In the genomic region with DNA sequence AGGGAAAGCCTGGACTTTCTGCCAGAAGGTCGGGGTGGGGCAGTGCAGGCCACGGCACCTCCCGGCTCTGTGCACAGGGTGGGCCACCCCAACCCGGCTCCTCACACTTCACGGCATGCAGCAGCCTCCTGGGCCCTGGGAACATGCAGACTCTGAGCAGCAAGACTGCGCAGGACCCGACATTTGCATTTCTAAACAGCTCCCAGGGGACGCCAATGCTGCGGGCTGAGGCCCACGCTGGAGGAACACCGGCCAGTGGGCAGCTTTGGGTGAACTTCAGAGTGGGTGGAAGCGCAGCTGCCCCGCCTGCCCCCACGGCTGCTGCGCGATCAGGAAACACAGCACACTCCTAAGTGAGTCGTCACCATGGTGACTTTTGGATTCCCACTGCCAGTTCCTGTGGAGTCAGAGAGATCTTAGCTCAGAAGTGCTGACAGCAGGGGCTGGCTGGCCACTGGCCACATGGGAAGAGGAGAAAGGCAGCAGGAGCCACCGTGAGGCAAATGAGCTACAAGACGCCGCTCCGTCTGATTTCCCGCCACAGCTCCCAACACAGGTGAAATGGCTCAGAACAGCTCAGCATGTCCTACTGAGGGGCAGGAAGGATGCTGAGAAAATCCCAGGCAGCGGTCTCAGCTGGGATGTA, we compare ENCODE assay signal across 13 cellular contexts. TPM values are rescaled to one million over a fixed set of nuclear protein-coding genes. Genes with fewer than 3 reads are reported as not detected.
A peak's percentile ranks its signal among the peaks of the same experiment; 100 is the strongest.
DNase-seq lines count a peak whose midpoint lies in the region; ATAC-seq, FAIRE-seq and TF ChIP-seq lines count a peak whose summit lies in the region.
"Had no signal": no experiment of that assay in that cellular context is flagged by ENCODE, and none has a peak within 500 bp of the region (broad histone marks: within the 10 kb centered on the region; RNA-seq: fewer than 3 reads in every experiment).

No MANE protein-coding gene starts in this region.

- no peak for TF ChIP-seq CTCF in GM12878 (IDR thresholded peaks at IDR 0.05 in 2 of 3, conservative IDR thresholded peaks at IDR 0.05 in 1 of 3; ENCODE audit: control insufficient read depth in 2 of 3, extremely low read depth in 1 of 3, insufficient read depth in 1 of 3, low read depth in 3 of 3, low read length in 3 of 3)

- TF ChIP-seq RAD21 in GM12878 (IDR thresholded peaks at IDR 0.05; ENCODE audit: insufficient read depth, low read depth, low read length): no peak

- peak overlapping the region; percentile 65 for H3K4me3 Mint-ChIP-seq in memory B cell
- H3K4me3 Mint-ChIP-seq in T-helper 17 cell: no peak overlapping the region
- H3K4me3 Mint-ChIP-seq: HFFc6 had no signal

- no peak for TF ChIP-seq EP300 in GM12878 (IDR thresholded peaks at IDR 0.05; ENCODE audit: borderline replicate concordance in 1 of 2, control insufficient read depth in 1 of 2, low read depth in 2 of 2, low read length in 2 of 2)

- CTCF ChIA-PET in GM12878 (lab: Yijun Ruan, JAX): no interaction called here

- WGBS in GM12878 (ENCODE audit: insufficient coverage, insufficient replicate concordance, low lambda C conversion rate, missing lambda C conversion rate): 20% methylated on average over 23 of the region's 23 CpGs

- H3K4me1 ChIP-seq in GM12878 (ENCODE audit: control insufficient read depth, insufficient read depth, low read length): peaks cover 20% of the 10 kb centered on the region
- H3K4me1 ChIP-seq: foreskin keratinocyte had no signal

- no peak for TF ChIP-seq POLR2A in GM12878 (IDR thresholded peaks at IDR 0.05; ENCODE audit: low read depth, low read length)

- DNase-seq in DMS 273 (lab: John Stamatoyannopoulos, UW; ENCODE audit: unreplicated experiment) (peak; percentile 80), MG63 (peak; percentile 30), GM12878 (ENCODE audit: low read depth, low spot score) (no peak), memory B cell (ENCODE audit: low spot score in 2 of 2) (peak in 1 of 2 donors; percentile 11), T-helper 17 cell (no peak), NCI-H82 (lab: John Stamatoyannopoulos, UW) (no peak)
- DNase-seq: activated CD4-positive, CD25-positive, alpha-beta regulatory T cell; foreskin keratinocyte; HFFc6 had no signal

- no peak overlapping the region for H3K9ac ChIP-seq in GM12878 (ENCODE audit: control insufficient read depth, insufficient read depth, low read length)

- no TSS peak for BruUV-seq in GM12878 (replicated peaks; lab: Mats Ljungman, UMichigan)

- H3K27me3 Mint-ChIP-seq in memory B cell (no peaks in the 10 kb centered on the region), T-helper 17 cell (no peaks in the 10 kb centered on the region)

- no peaks in the 10 kb centered on the region for H3K36me3 ChIP-seq in MG63
- no peaks in the 10 kb centered on the region for H3K36me3 ChIP-seq in GM12878 (ENCODE audit: control insufficient read depth in 2 of 2, insufficient read depth in 2 of 2, low read length in 1 of 2)
- H3K36me3 ChIP-seq: Peyer's patch had no signal

- in situ Hi-C loops in GM12878 (cut with MboI): no loop called here

- POLR2A ChIA-PET in GM12878 (lab: Charles Lee): no interaction called here

- H3K4me2 ChIP-seq in GM12878 (ENCODE audit: control insufficient read depth, insufficient read depth): no peak overlapping the region

- intact Hi-C loops in GM12878 (cut with micrococcal nuclease; ENCODE audit: unreplicated experiment): no loop called here

- H3K4me1 Mint-ChIP-seq in memory B cell (peaks cover 58% of the 10 kb centered on the region), T-helper 17 cell (peaks cover 23% of the 10 kb centered on the region)

- H4K20me1 ChIP-seq in GM12878 (ENCODE audit: control insufficient read depth, insufficient read depth): no peaks in the 10 kb centered on the region

- no peak overlapping the region for H3K27ac ChIP-seq in GM12878 (ENCODE audit: control insufficient read depth, insufficient read depth)
- H3K27ac ChIP-seq: C4-2B, foreskin keratinocyte, Peyer's patch had no signal

- H3K9me3 Mint-ChIP-seq in memory B cell: peaks cover 18% of the 10 kb centered on the region

- H3K9me3 ChIP-seq in MG63: no peaks in the 10 kb centered on the region
- H3K9me3 ChIP-seq in GM12878 (replicated peaks; ENCODE audit: control insufficient read depth, insufficient read depth, low read length): no peaks in the 10 kb centered on the region; the same call in 1 of the 3 replicates
- H3K9me3 ChIP-seq in T-helper 17 cell (ENCODE audit: control insufficient read depth, low read length, poor library complexity, severe bottlenecking): no peaks in the 10 kb centered on the region
- H3K9me3 ChIP-seq: Peyer's patch had no signal

- ATAC-seq in GM12878: peak; percentile 16
- ATAC-seq in memory B cell (ENCODE audit: low read depth): peak; percentile 61
- no peak for ATAC-seq in HG02870 (IDR thresholded peaks at IDR 0.05; ENCODE audit: unreplicated experiment)
- ATAC-seq in esophagus mucosa: no peak
- ATAC-seq in T-helper 17 cell: no peak

- SMC1A ChIA-PET in GM12878 (lab: Charles Lee; ENCODE audit: uncharacterized antibody, unreplicated experiment): interaction anchor here (1.0 to 1.2 kb wide), 5 partner anchors 19 to 85 kb away, joined by 3 to 4 read pairs (median 3); no protein-coding TSS in a partner anchor

- no peak for FAIRE-seq in GM12878 (lab: Jason Lieb, UNC)

- H3K4me3 ChIP-seq in MG63 (no peak overlapping the region), GM12878 (no peak overlapping the region)
- H3K4me3 ChIP-seq: Peyer's patch had no signal

- RAD21 ChIA-PET in GM12878 (lab: Charles Lee; ENCODE audit: unreplicated experiment): interaction anchor here (0.8 to 1.5 kb wide), 3 partner anchors 49 to 238 kb away, joined by 3 read pairs; no protein-coding TSS in a partner anchor

- no peaks in the 10 kb centered on the region for H3K27me3 ChIP-seq in MG63
- no peaks in the 10 kb centered on the region for H3K27me3 ChIP-seq in GM12878 (replicated peaks in 1 of 2; ENCODE audit: control insufficient read depth in 2 of 2, insufficient read depth in 2 of 2, low read length in 1 of 2)
- H3K27me3 ChIP-seq: foreskin keratinocyte, Peyer's patch had no signal

- H2AFZ ChIP-seq in GM12878 (ENCODE audit: control insufficient read depth, low read depth, low read length): 0 out of 2 replicates have a peak overlapping the region, but pooled peaks have one; percentile 4

- H3K27ac Mint-ChIP-seq in memory B cell (peak overlapping the region; percentile 22), T-helper 17 cell (no peak overlapping the region)
- H3K27ac Mint-ChIP-seq: HFFc6 had no signal

- H3K79me2 ChIP-seq in GM12878 (ENCODE audit: control insufficient read depth, insufficient read depth, low read length): no peaks in the 10 kb centered on the region

- peaks cover 18% of the 10 kb centered on the region for H3K36me3 Mint-ChIP-seq in memory B cell
- no peaks in the 10 kb centered on the region for H3K36me3 Mint-ChIP-seq in T-helper 17 cell (ENCODE audit: low read depth)

TF ChIP-seq in GM12878, 131 proteins besides CTCF, POLR2A, EP300 and RAD21 (continues in another document):
- TF ChIP-seq BHLHE40 (IDR thresholded peaks at IDR 0.05; ENCODE audit: borderline replicate concordance in 1 of 2, low read depth in 2 of 2, low read length in 1 of 2): no peak
- peak; percentile 76; the same call in 2 of the 3 replicates for TF ChIP-seq POU2F2 (IDR thresholded peaks at IDR 0.05; ENCODE audit: borderline replicate concordance, low read depth, low read length)
- no peak for TF ChIP-seq PAX8 (IDR thresholded peaks at IDR 0.05)
- TF ChIP-seq, protein P1, sequence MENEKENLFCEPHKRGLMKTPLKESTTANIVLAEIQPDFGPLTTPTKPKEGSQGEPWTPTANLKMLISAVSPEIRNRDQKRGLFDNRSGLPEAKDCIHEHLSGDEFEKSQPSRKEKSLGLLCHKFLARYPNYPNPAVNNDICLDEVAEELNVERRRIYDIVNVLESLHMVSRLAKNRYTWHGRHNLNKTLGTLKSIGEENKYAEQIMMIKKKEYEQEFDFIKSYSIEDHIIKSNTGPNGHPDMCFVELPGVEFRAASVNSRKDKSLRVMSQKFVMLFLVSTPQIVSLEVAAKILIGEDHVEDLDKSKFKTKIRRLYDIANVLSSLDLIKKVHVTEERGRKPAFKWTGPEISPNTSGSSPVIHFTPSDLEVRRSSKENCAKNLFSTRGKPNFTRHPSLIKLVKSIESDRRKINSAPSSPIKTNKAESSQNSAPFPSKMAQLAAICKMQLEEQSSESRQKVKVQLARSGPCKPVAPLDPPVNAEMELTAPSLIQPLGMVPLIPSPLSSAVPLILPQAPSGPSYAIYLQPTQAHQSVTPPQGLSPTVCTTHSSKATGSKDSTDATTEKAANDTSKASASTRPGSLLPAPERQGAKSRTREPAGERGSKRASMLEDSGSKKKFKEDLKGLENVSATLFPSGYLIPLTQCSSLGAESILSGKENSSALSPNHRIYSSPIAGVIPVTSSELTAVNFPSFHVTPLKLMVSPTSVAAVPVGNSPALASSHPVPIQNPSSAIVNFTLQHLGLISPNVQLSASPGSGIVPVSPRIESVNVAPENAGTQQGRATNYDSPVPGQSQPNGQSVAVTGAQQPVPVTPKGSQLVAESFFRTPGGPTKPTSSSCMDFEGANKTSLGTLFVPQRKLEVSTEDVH (IDR thresholded peaks at IDR 0.05; ENCODE audit: low read depth, partially characterized antibody): no peak
- TF ChIP-seq ZNF274 (IDR thresholded peaks at IDR 0.05; ENCODE audit: insufficient read depth, insufficient read length): no peak
- no peak for TF ChIP-seq FOS (IDR thresholded peaks at IDR 0.05; ENCODE audit: borderline replicate concordance, extremely low read depth, insufficient read length)
- no peak for TF ChIP-seq SIX5 (IDR thresholded peaks at IDR 0.05; ENCODE audit: low read depth, low read length, severe bottlenecking)
- TF ChIP-seq FOXK2 (IDR thresholded peaks at IDR 0.05): no peak

RNA-seq across cellular contexts. Expression of a gene that starts 52.1 kb away (rescaled TPM):
- 31.6 and 32.1 TPM in 2 replicates for total RNA-seq in MG63 (2014; rRNA removed; shearing (Covaris generic); ENCODE audit: low replicate concordance)
- 778 and 864 TPM in 2 replicates for total RNA-seq in GM12878 (2013; cell fraction: nucleolus; rRNA removed)
- total RNA-seq in GM12878 (2014; rRNA removed): 76.4 and 78.7 TPM in 2 replicates
- 40.3 and 41.7 TPM in 2 replicates for total RNA-seq in GM12878 (2014; rRNA removed; fragmentation: Illumina TruSeq; extraction: Trizol)
- 62.1 and 62.9 TPM in 2 replicates for total RNA-seq in GM12878 (2021)
- 161 TPM for polyA plus RNA-seq in GM12878 (2011; ENCODE audit: low read depth)
- 219 and 225 TPM in 2 replicates for polyA plus RNA-seq in GM12878 (2011; rRNA removed)
- 185 and 191 TPM in 2 replicates for polyA plus RNA-seq in GM12878 (2011; cell fraction: cytosol; rRNA removed)
- polyA plus RNA-seq in GM12878 (2011; cell fraction: nucleus; rRNA removed): 230 and 250 TPM in 2 replicates
- polyA plus RNA-seq in GM12878 (2012): 229 and 240 TPM in 2 replicates
- 42.6 and 48.4 TPM in 2 replicates for polyA plus RNA-seq in GM12878 (2014; fragmentation: Illumina TruSeq; extraction: Trizol)
- polyA plus RNA-seq in GM12878 (2014; fragmentation: Nextera tagmentation; extraction: Ambion mirVana): 10 to 100 TPM in 1 of 2 experiments, 1 to 10 TPM in 1; 5.5 to 17.8 TPM
- 72.0 and 83.6 TPM in 2 replicates for polyA plus RNA-seq in GM12878 (2014; rRNA removed)
- polyA plus RNA-seq in GM12878 (2016; fragmentation: Nextera tagmentation; extraction: Ambion mirVana): 10 to 100 TPM; 42.7 to 51.9 TPM
- polyA minus RNA-seq in GM12878 (2011; rRNA and poly(A)+ RNA removed): 130 and 135 TPM in 2 replicates
- polyA minus RNA-seq in GM12878 (2011; cell fraction: cytosol; rRNA and poly(A)+ RNA removed): 49.0 and 51.5 TPM in 2 replicates
- 54.8 and 76.5 TPM in 2 replicates for polyA minus RNA-seq in GM12878 (2011; cell fraction: nucleus; rRNA and poly(A)+ RNA removed)
- total RNA-seq in esophagus mucosa: 23.6 TPM
- 100 to 1,000 TPM; 245 to 340 TPM for total RNA-seq in T-helper 17 cell

Comparison
In these comparisons a context has a peak if more than half of its experiments do, and no peak if none do; other contexts are left out.
1. DNase-seq: peak in DMS 273 (single experiment) and MG63 (single experiment); none in GM12878 (single experiment), T-helper 17 cell (0 of 3) and NCI-H82 (single experiment).
2. ATAC-seq: peak in GM12878 (single experiment) and memory B cell (single experiment); none in HG02870 (single experiment), esophagus mucosa (single experiment) and T-helper 17 cell (single experiment).